In the genomic region with DNA sequence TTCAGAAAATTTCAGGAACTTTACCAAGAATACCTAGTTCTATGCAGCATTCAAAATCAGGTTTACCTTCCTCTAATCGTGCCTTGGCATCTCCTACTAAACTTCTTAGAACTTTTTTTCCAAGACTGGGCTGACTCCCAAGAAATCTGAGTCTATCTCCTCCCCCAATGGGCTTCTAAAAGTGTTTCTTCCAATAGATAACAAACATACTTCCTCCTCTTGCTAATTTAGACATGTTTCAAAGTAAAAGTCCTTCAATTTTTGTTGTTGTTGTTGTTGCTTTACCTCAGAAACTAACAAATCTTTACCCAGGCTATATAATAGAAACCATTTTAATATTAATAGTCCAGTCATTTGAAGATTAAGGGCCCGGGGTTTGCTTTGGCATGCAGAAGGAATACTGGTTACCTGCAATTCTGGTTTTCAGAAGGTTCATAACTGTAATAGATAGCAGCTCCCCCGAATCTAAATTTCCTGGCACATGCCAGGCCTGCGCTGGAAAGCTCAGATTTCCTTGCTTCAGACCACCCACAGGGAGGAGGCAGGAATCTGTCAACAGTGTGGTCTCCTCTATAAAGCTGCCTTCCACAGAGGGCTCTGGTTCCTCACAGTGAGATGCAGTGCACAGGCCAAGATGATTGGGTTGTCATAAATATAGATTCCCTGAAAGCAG, we compare ENCODE assay signal across 12 cellular contexts.
DNase-seq lines count a peak whose midpoint lies in the region; ATAC-seq and TF ChIP-seq lines count a peak whose summit lies in the region.
"Had no signal": no experiment of that assay in that cellular context is flagged by ENCODE, and none has a peak within 500 bp of the region (broad histone marks: within the 10 kb centered on the region; RNA-seq: fewer than 3 reads in every experiment).

No MANE protein-coding gene starts in this region.

- H3K27me3 Mint-ChIP-seq in nephron progenitor cell (ENCODE audit: low read depth, poor library complexity), result peaks cover 3% of the 10 kb centered on the region
- peaks cover 3% of the 10 kb centered on the region for H3K27me3 Mint-ChIP-seq in activated T-cell treated with anti-CD3 and anti-CD28 coated beads, Interleukin-2, amount 50 U/mL, for 4 hours (ENCODE audit: low read depth)
- H3K27me3 Mint-ChIP-seq: progenitor cell of endocrine pancreas had no signal

- H3K27ac Mint-ChIP-seq in nephron progenitor cell, result no peak overlapping the region
- H3K27ac Mint-ChIP-seq: progenitor cell of endocrine pancreas had no signal

- no peak for ATAC-seq in activated T-cell treated with anti-CD3 and anti-CD28 coated beads, Interleukin-2, amount 50 U/mL, for 4 hours
- no peak for ATAC-seq in HG03354 (IDR thresholded peaks at IDR 0.05; ENCODE audit: poor library complexity, severe bottlenecking, unreplicated experiment)
- ATAC-seq in HG02798 (IDR thresholded peaks at IDR 0.05; ENCODE audit: poor library complexity, unreplicated experiment), result no peak
- ATAC-seq: HCT116 had no signal

- H3K9me3 Mint-ChIP-seq in nephron progenitor cell, result no peaks in the 10 kb centered on the region
- no peaks in the 10 kb centered on the region for H3K9me3 Mint-ChIP-seq in activated T-cell treated with anti-CD3 and anti-CD28 coated beads, Interleukin-2, amount 50 U/mL, for 4 hours

- no peak overlapping the region for H3K4me3 Mint-ChIP-seq in nephron progenitor cell
- H3K4me3 Mint-ChIP-seq in activated T-cell treated with anti-CD3 and anti-CD28 coated beads, Interleukin-2, amount 50 U/mL, for 4 hours, result no peak overlapping the region

- H3K36me3 Mint-ChIP-seq in nephron progenitor cell (ENCODE audit: low read depth), result no peaks in the 10 kb centered on the region
- no peaks in the 10 kb centered on the region for H3K36me3 Mint-ChIP-seq in activated T-cell treated with anti-CD3 and anti-CD28 coated beads, Interleukin-2, amount 50 U/mL, for 4 hours (ENCODE audit: insufficient read depth)

- peaks cover 34% of the 10 kb centered on the region for H3K4me1 Mint-ChIP-seq in nephron progenitor cell
- no peaks in the 10 kb centered on the region for H3K4me1 Mint-ChIP-seq in activated T-cell treated with anti-CD3 and anti-CD28 coated beads, Interleukin-2, amount 50 U/mL, for 4 hours (ENCODE audit: low read depth)

- peak; percentile 24 for DNase-seq in CMK (ENCODE audit: low read depth)
- peak; percentile 47 for DNase-seq in M059J (ENCODE audit: low read depth)
- DNase-seq in ecto neural progenitor cell (ENCODE audit: low spot score), result peak; percentile 58
- DNase-seq in nephron progenitor cell, result peak; percentile 46
- DNase-seq in activated T-cell treated with anti-CD3 and anti-CD28 coated beads, Interleukin-2, amount 50 U/mL, for 4 hours, result no peak
- DNase-seq in GM19238 (ENCODE audit: insufficient read length, low spot score), result no peak
- DNase-seq: mesenchymal stem cell; stimulated activated naive CD4-positive, alpha-beta T cell treated with Interleukin-2 at 50 U/mL for 16 hours had no signal

- TF ChIP-seq CTCF in nephron progenitor cell (IDR thresholded peaks at IDR 0.05), result no peak

Comparison
In these comparisons a context has a peak if more than half of its experiments do, and no peak if none do; other contexts are left out.
1. DNase-seq: peak in CMK (single experiment), M059J (single experiment), ecto neural progenitor cell (single experiment) and nephron progenitor cell (single experiment); none in activated T-cell treated with anti-CD3 and anti-CD28 coated beads, Interleukin-2, amount 50 U/mL, for 4 hours (single experiment) and GM19238 (single experiment).